ENCODE assay signal across 1 cellular context in genomic region chr19:4633140-4633967, GRCh38.
TF ChIP-seq lines count a peak whose summit lies in the region.

No MANE protein-coding gene starts in this region.

TF ChIP-seq in K562, 482 proteins besides CTCF, POLR2A, EP300 and RAD21 (continued from another document):
- TF ChIP-seq, protein P1, sequence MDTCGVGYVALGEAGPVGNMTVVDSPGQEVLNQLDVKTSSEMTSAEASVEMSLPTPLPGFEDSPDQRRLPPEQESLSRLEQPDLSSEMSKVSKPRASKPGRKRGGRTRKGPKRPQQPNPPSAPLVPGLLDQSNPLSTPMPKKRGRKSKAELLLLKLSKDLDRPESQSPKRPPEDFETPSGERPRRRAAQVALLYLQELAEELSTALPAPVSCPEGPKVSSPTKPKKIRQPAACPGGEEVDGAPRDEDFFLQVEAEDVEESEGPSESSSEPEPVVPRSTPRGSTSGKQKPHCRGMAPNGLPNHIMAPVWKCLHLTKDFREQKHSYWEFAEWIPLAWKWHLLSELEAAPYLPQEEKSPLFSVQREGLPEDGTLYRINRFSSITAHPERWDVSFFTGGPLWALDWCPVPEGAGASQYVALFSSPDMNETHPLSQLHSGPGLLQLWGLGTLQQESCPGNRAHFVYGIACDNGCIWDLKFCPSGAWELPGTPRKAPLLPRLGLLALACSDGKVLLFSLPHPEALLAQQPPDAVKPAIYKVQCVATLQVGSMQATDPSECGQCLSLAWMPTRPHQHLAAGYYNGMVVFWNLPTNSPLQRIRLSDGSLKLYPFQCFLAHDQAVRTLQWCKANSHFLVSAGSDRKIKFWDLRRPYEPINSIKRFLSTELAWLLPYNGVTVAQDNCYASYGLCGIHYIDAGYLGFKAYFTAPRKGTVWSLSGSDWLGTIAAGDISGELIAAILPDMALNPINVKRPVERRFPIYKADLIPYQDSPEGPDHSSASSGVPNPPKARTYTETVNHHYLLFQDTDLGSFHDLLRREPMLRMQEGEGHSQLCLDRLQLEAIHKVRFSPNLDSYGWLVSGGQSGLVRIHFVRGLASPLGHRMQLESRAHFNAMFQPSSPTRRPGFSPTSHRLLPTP (IDR thresholded peaks at IDR 0.05; ENCODE audit: borderline replicate concordance, extremely low read depth, insufficient read length): no peak
- TF ChIP-seq STAT5A (IDR thresholded peaks at IDR 0.05; ENCODE audit: borderline replicate concordance, low read length): 0 out of 2 replicates have a peak, but pooled peaks have one; percentile 27
- TF ChIP-seq CC2D1A (IDR thresholded peaks at IDR 0.05): peak; percentile 62; the same call in 1 of the 2 replicates
- TF ChIP-seq, protein P2, sequence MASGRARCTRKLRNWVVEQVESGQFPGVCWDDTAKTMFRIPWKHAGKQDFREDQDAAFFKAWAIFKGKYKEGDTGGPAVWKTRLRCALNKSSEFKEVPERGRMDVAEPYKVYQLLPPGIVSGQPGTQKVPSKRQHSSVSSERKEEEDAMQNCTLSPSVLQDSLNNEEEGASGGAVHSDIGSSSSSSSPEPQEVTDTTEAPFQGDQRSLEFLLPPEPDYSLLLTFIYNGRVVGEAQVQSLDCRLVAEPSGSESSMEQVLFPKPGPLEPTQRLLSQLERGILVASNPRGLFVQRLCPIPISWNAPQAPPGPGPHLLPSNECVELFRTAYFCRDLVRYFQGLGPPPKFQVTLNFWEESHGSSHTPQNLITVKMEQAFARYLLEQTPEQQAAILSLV (tag; IDR thresholded peaks at IDR 0.05): no peak
- TF ChIP-seq CBX3 (IDR thresholded peaks at IDR 0.05; ENCODE audit: borderline replicate concordance in 1 of 2, low read length in 2 of 2): peak in 1 of 2 experiments; percentile 92; a peak in 2 of 3 replicates
- TF ChIP-seq HNRNPLL (IDR thresholded peaks at IDR 0.05; ENCODE audit: low read depth, low read length, poor library complexity, severe bottlenecking): no peak
- TF ChIP-seq FOSL1 (tag; conservative IDR thresholded peaks at IDR 0.05): peak; percentile 58
- peak in 2 of 3 experiments; percentile 45 to 48 for TF ChIP-seq YY1 (IDR thresholded peaks at IDR 0.05; ENCODE audit: borderline replicate concordance in 1 of 3, control insufficient read depth in 1 of 3, extremely low read depth in 1 of 3, insufficient read depth in 3 of 3, insufficient read length in 1 of 3, insufficient replicate concordance in 2 of 3, low read depth in 1 of 3, low read length in 2 of 3)
- 0 out of 2 replicates have a peak, but pooled peaks have one; percentile 60 for TF ChIP-seq ZC3H11A (IDR thresholded peaks at IDR 0.05; ENCODE audit: low read depth, low read length)
- TF ChIP-seq MTA1 (IDR thresholded peaks at IDR 0.05; ENCODE audit: borderline replicate concordance): 0 out of 2 replicates have a peak, but pooled peaks have one; percentile 56
- peak; percentile 86 for TF ChIP-seq GATA2 (CRISPR knock-in tag; IDR thresholded peaks at IDR 0.05)
- peak; percentile 63; the same call in 1 of the 2 replicates for TF ChIP-seq NR2C2 (CRISPR knock-in tag; IDR thresholded peaks at IDR 0.05)
- TF ChIP-seq NR2C2 (tag; IDR thresholded peaks at IDR 0.05): peak; percentile 77
- TF ChIP-seq ETV1 (tag; conservative IDR thresholded peaks at IDR 0.05; ENCODE audit: low read depth): peak; percentile 62
- TF ChIP-seq HDAC8 (tag; IDR thresholded peaks at IDR 0.05): no peak
- TF ChIP-seq NEUROD1 (IDR thresholded peaks at IDR 0.05; ENCODE audit: borderline replicate concordance, low read depth, low read length, partially characterized antibody): peak; percentile 44
- TF ChIP-seq, protein P3, sequence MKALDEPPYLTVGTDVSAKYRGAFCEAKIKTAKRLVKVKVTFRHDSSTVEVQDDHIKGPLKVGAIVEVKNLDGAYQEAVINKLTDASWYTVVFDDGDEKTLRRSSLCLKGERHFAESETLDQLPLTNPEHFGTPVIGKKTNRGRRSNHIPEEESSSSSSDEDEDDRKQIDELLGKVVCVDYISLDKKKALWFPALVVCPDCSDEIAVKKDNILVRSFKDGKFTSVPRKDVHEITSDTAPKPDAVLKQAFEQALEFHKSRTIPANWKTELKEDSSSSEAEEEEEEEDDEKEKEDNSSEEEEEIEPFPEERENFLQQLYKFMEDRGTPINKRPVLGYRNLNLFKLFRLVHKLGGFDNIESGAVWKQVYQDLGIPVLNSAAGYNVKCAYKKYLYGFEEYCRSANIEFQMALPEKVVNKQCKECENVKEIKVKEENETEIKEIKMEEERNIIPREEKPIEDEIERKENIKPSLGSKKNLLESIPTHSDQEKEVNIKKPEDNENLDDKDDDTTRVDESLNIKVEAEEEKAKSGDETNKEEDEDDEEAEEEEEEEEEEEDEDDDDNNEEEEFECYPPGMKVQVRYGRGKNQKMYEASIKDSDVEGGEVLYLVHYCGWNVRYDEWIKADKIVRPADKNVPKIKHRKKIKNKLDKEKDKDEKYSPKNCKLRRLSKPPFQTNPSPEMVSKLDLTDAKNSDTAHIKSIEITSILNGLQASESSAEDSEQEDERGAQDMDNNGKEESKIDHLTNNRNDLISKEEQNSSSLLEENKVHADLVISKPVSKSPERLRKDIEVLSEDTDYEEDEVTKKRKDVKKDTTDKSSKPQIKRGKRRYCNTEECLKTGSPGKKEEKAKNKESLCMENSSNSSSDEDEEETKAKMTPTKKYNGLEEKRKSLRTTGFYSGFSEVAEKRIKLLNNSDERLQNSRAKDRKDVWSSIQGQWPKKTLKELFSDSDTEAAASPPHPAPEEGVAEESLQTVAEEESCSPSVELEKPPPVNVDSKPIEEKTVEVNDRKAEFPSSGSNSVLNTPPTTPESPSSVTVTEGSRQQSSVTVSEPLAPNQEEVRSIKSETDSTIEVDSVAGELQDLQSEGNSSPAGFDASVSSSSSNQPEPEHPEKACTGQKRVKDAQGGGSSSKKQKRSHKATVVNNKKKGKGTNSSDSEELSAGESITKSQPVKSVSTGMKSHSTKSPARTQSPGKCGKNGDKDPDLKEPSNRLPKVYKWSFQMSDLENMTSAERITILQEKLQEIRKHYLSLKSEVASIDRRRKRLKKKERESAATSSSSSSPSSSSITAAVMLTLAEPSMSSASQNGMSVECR (CRISPR knock-in tag; IDR thresholded peaks at IDR 0.05): peak; percentile 67
- no peak for TF ChIP-seq ZBTB49 (CRISPR knock-in tag; IDR thresholded peaks at IDR 0.05; ENCODE audit: borderline replicate concordance)
- 0 out of 2 replicates have a peak, but pooled peaks have one; percentile 34 for TF ChIP-seq LEF1 (IDR thresholded peaks at IDR 0.05)
- peak; percentile 6; the same call in 1 of the 2 replicates for TF ChIP-seq TEAD4 (IDR thresholded peaks at IDR 0.05; ENCODE audit: low read length)
- no peak for TF ChIP-seq TEAD4 (CRISPR knock-in tag; IDR thresholded peaks at IDR 0.05; ENCODE audit: borderline replicate concordance)
- peak; percentile 97; the same call in 1 of the 2 replicates for TF ChIP-seq CBX1 (IDR thresholded peaks at IDR 0.05; ENCODE audit: low read depth)
- TF ChIP-seq EGR1 (conservative IDR thresholded peaks at IDR 0.05): 0 out of 2 replicates have a peak, but pooled peaks have one; percentile 3
- TF ChIP-seq JUN (IDR thresholded peaks at IDR 0.05; ENCODE audit: borderline replicate concordance, low read depth, low read length): peak; percentile 81; the same call in 1 of the 2 replicates
- TF ChIP-seq JUN (CRISPR knock-in tag; IDR thresholded peaks at IDR 0.05; ENCODE audit: borderline replicate concordance): no peak
- peak; percentile 100 for TF ChIP-seq SMARCA5 (IDR thresholded peaks at IDR 0.05)
- TF ChIP-seq, protein P4, sequence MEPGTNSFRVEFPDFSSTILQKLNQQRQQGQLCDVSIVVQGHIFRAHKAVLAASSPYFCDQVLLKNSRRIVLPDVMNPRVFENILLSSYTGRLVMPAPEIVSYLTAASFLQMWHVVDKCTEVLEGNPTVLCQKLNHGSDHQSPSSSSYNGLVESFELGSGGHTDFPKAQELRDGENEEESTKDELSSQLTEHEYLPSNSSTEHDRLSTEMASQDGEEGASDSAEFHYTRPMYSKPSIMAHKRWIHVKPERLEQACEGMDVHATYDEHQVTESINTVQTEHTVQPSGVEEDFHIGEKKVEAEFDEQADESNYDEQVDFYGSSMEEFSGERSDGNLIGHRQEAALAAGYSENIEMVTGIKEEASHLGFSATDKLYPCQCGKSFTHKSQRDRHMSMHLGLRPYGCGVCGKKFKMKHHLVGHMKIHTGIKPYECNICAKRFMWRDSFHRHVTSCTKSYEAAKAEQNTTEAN (CRISPR knock-in tag; IDR thresholded peaks at IDR 0.05): no peak
